28 cellular contexts compared by ENCODE assay signal in genomic region chr6:53879608-53880007, GRCh38.
"Had no signal": no experiment of that assay in that cellular context is flagged by ENCODE, and none has a peak within 500 bp of the region (broad histone marks: within the 10 kb centered on the region; RNA-seq: fewer than 3 reads in every experiment).

No MANE protein-coding gene starts in this region.

- H3K27ac ChIP-seq: colonic mucosa, dorsolateral prefrontal cortex, esophagus squamous epithelium, heart left ventricle, lower lobe of right lung, right lobe of liver, skin epidermis, thyroid gland, WERI-Rb-1 had no signal

- H3K27me3 Mint-ChIP-seq: activated CD4-positive, alpha-beta T cell treated with anti-CD3 and anti-CD28 coated beads, Interleukin-2, amount 10 ng/mL, durations not matched to agents 7 days and 5 days; activated CD8-positive, alpha-beta T cell treated with anti-CD3 and anti-CD28 coated beads for 36 hours; activated naive CD8-positive, alpha-beta T cell treated with anti-CD3 and anti-CD28 coated beads for 36 hours; central memory CD8-positive, alpha-beta T cell; effector memory CD8-positive, alpha-beta T cell; naive thymus-derived CD4-positive, alpha-beta T cell; stimulated activated naive CD8-positive, alpha-beta T cell treated with anti-CD3 and anti-CD28 coated beads, Interleukin-15, Interleukin-2, amounts not matched to agents 100 ng/mL and 50 ng/mL, for 24 hours had no signal

- H3K4me1 ChIP-seq: colonic mucosa, esophagus squamous epithelium, heart left ventricle, lower lobe of right lung, right lobe of liver had no signal

- H3K4me1 Mint-ChIP-seq: activated CD4-positive, alpha-beta T cell treated with anti-CD3 and anti-CD28 coated beads, Interleukin-2, amount 10 ng/mL, durations not matched to agents 7 days and 5 days; activated naive CD8-positive, alpha-beta T cell treated with anti-CD3 and anti-CD28 coated beads for 36 hours; central memory CD8-positive, alpha-beta T cell; naive thymus-derived CD4-positive, alpha-beta T cell; neural crest cell had no signal

- H3K9me3 Mint-ChIP-seq: activated CD4-positive, alpha-beta T cell treated with anti-CD3 and anti-CD28 coated beads, Interleukin-2, amount 10 ng/mL, durations not matched to agents 7 days and 5 days; activated naive CD8-positive, alpha-beta T cell treated with anti-CD3 and anti-CD28 coated beads for 36 hours; central memory CD8-positive, alpha-beta T cell; effector memory CD8-positive, alpha-beta T cell; stimulated activated naive CD8-positive, alpha-beta T cell treated with anti-CD3 and anti-CD28 coated beads, Interleukin-15, Interleukin-2, amounts not matched to agents 100 ng/mL and 50 ng/mL, for 24 hours had no signal

- DNase-seq: activated CD4-positive, alpha-beta T cell treated with anti-CD3 and anti-CD28 coated beads, Interleukin-2, amount 10 ng/mL, durations not matched to agents 7 days and 5 days; activated CD4-positive, CD25-positive, alpha-beta regulatory T cell treated with anti-CD3 and anti-CD28 coated beads, Interleukin-2, amount 50 U/mL, for 72 hours; activated CD8-positive, alpha-beta T cell treated with anti-CD3 and anti-CD28 coated beads for 36 hours; activated naive CD4-positive, alpha-beta T cell; activated naive CD8-positive, alpha-beta T cell treated with anti-CD3 and anti-CD28 coated beads for 36 hours; activated T-cell treated with anti-CD3 and anti-CD28 coated beads, Interleukin-2, amount 50 U/mL, for 1 hour; colonic mucosa; dorsolateral prefrontal cortex; effector memory CD8-positive, alpha-beta T cell; esophagus squamous epithelium; heart left ventricle; islet precursor cell; lower lobe of right lung; naive thymus-derived CD4-positive, alpha-beta T cell; occipital lobe; right lobe of liver; stimulated activated CD4-positive, alpha-beta T cell treated with anti-CD3 and anti-CD28 coated beads, Interleukin-1b, Interleukin-23, amount 100 ng/mL, for 48 hours; substantia nigra; thyroid gland; WERI-Rb-1 had no signal

- FAIRE-seq: astrocyte, endothelial cell of umbilical vein, urothelium cell line had no signal

- H3K27ac Mint-ChIP-seq: activated CD4-positive, alpha-beta T cell treated with anti-CD3 and anti-CD28 coated beads, Interleukin-2, amount 10 ng/mL, durations not matched to agents 7 days and 5 days; activated CD8-positive, alpha-beta T cell treated with anti-CD3 and anti-CD28 coated beads for 36 hours; activated naive CD8-positive, alpha-beta T cell treated with anti-CD3 and anti-CD28 coated beads for 36 hours; effector memory CD8-positive, alpha-beta T cell; naive thymus-derived CD4-positive, alpha-beta T cell; stimulated activated naive CD8-positive, alpha-beta T cell treated with anti-CD3 and anti-CD28 coated beads, Interleukin-15, Interleukin-2, amounts not matched to agents 100 ng/mL and 50 ng/mL, for 24 hours had no signal

- H3K27me3 ChIP-seq: colonic mucosa, dorsolateral prefrontal cortex, esophagus squamous epithelium, heart left ventricle, right lobe of liver, thyroid gland had no signal

- H3K4me3 Mint-ChIP-seq: activated CD4-positive, alpha-beta T cell treated with anti-CD3 and anti-CD28 coated beads, Interleukin-2, amount 10 ng/mL, durations not matched to agents 7 days and 5 days; activated CD8-positive, alpha-beta T cell treated with anti-CD3 and anti-CD28 coated beads for 36 hours; activated naive CD8-positive, alpha-beta T cell treated with anti-CD3 and anti-CD28 coated beads for 36 hours; central memory CD8-positive, alpha-beta T cell; effector memory CD8-positive, alpha-beta T cell; naive thymus-derived CD4-positive, alpha-beta T cell; neural crest cell; stimulated activated naive CD8-positive, alpha-beta T cell treated with anti-CD3 and anti-CD28 coated beads, Interleukin-15, Interleukin-2, amounts not matched to agents 100 ng/mL and 50 ng/mL, for 24 hours had no signal

- ATAC-seq: activated CD8-positive, alpha-beta T cell treated with anti-CD3 and anti-CD28 coated beads for 36 hours; effector memory CD8-positive, alpha-beta T cell; heart left ventricle; left lobe of liver; lower lobe of right lung; naive thymus-derived CD4-positive, alpha-beta T cell; right lobe of liver had no signal
